ENCODE assay signal across 9 cellular contexts in the genomic region with DNA sequence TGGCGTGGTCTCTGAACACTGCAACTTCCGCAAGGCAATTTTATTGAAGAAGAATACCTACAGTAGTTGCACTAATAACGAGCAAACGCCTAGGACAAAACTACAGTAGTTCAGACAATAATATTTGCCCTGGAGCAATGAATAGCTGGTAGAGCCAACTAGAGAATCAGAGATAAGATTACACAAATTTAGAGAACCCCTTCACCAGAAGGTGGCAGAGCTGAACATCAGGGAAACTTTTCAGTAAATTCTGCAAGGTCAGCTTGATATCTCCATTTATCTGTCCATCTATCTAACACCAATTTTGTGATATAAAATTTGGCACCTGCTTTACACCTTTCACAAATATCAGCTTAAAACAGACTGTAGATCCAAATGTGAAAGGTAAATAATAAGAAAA. TPM values are rescaled to one million over a fixed set of nuclear protein-coding genes. Genes with fewer than 3 reads are reported as not detected.
DNase-seq lines count a peak whose midpoint lies in the region; ATAC-seq, FAIRE-seq and TF ChIP-seq lines count a peak whose summit lies in the region.
"Had no signal": no experiment of that assay in that cellular context is flagged by ENCODE, and none has a peak within 500 bp of the region (broad histone marks: within the 10 kb centered on the region; RNA-seq: fewer than 3 reads in every experiment).

No MANE protein-coding gene starts in this region.

- peak; percentile 86 for FAIRE-seq in frontal cortex (lab: Jason Lieb, UNC)
- no peak for FAIRE-seq in urothelium cell line (lab: Jason Lieb, UNC)

- DNase-seq in heart left ventricle (no peak), left cardiac atrium (no peak), OCI-M1 (lab: John Stamatoyannopoulos, UW) (peak; percentile 61), frontal cortex (ENCODE audit: low spot score in 2 of 2) (no peak), urothelium cell line (ENCODE audit: low spot score) (peak; percentile 5), sigmoid colon (no peak)
- DNase-seq in stimulated activated CD8-positive, alpha-beta memory T cell treated with anti-CD3 and anti-CD28 coated beads, Interleukin-4, amount 100 ng/mL, for 48 hours: no peak
- DNase-seq: effector CD4-positive, alpha-beta T cell had no signal

- H3K4me1 ChIP-seq in heart left ventricle (no peaks in the 10 kb centered on the region), sigmoid colon (no peaks in the 10 kb centered on the region)

- no peaks in the 10 kb centered on the region for H3K36me3 ChIP-seq in heart left ventricle
- no peaks in the 10 kb centered on the region for H3K36me3 ChIP-seq in sigmoid colon

- no peak for TF ChIP-seq EP300 in sigmoid colon (IDR thresholded peaks at IDR 0.05)

- H3K9me3 ChIP-seq in heart left ventricle (no peaks in the 10 kb centered on the region), sigmoid colon (no peaks in the 10 kb centered on the region)

- ATAC-seq in heart left ventricle (no peak), left cardiac atrium (no peak), GM19328 (IDR thresholded peaks at IDR 0.05; ENCODE audit: unreplicated experiment) (no peak)

- TF ChIP-seq POLR2A in heart left ventricle (IDR thresholded peaks at IDR 0.05): no peak
- TF ChIP-seq POLR2A in sigmoid colon (IDR thresholded peaks at IDR 0.05): no peak

- no peak overlapping the region for H3K27ac ChIP-seq in heart left ventricle
- no peak overlapping the region for H3K27ac ChIP-seq in sigmoid colon

- WGBS in heart left ventricle, 4 donors: 54 to 57% (median 55%) methylated on average over 4 of the region's 4 CpGs
- whole genome bisulfite sequencing in sigmoid colon, 2 donors: 16 to 66% methylated on average over 4 of the region's 4 CpGs

- intact Hi-C loops in heart left ventricle (cut with DNase I): no loop called here
- intact Hi-C loops in left cardiac atrium (cut with DNase I): no loop called here
- intact Hi-C loops in sigmoid colon (cut with DNase I): no loop called here

- H3K4me3 ChIP-seq in heart left ventricle (no peak overlapping the region), sigmoid colon (no peak overlapping the region)

- TF ChIP-seq CTCF in heart left ventricle (IDR thresholded peaks at IDR 0.05): peak in 8 of 12 donors; percentile 7 to 35 (median 20)
- no peak for TF ChIP-seq CTCF in sigmoid colon (IDR thresholded peaks at IDR 0.05)

- H3K27me3 ChIP-seq in heart left ventricle (no peaks in the 10 kb centered on the region), sigmoid colon (no peaks in the 10 kb centered on the region)

RNA-seq across cellular contexts. Expression of gene CDH19, which starts 43.8 kb away (rescaled TPM):
- total RNA-seq in heart left ventricle: 10 to 100 TPM in 8 of 9 donors, 1 to 10 TPM in 1; 7.8 to 51.7 (median 12.8) TPM
- polyA plus RNA-seq in heart left ventricle: 10 to 100 TPM; 10.9 to 11.9 TPM
- total RNA-seq in left cardiac atrium: 10 to 100 TPM; 33.0 to 68.7 TPM
- under 0.01 TPM for total RNA-seq in frontal cortex
- 10 to 100 TPM; 21.2 to 69.6 (median 46.6) TPM for total RNA-seq in sigmoid colon
- 1 to 10 TPM in 1 of 3 donors, under 1 TPM in 2; 0.46 to 3.4 (median 0.60) TPM for polyA plus RNA-seq in sigmoid colon

Comparison
In these comparisons a context has a peak if more than half of its experiments do, and no peak if none do; other contexts are left out.
1. DNase-seq: peak in OCI-M1 (single experiment) and urothelium cell line (single experiment); none in heart left ventricle (0 of 5), left cardiac atrium (single experiment), frontal cortex (0 of 2), stimulated activated CD8-positive, alpha-beta memory T cell treated with anti-CD3 and anti-CD28 coated beads, Interleukin-4, amount 100 ng/mL, for 48 hours (single experiment) and sigmoid colon (single experiment).
2. CTCF ChIP-seq: peak in heart left ventricle (8 of 12); none in sigmoid colon (0 of 4).